Comparison of ENCODE assay signal across 10 cellular contexts in the genomic region with DNA sequence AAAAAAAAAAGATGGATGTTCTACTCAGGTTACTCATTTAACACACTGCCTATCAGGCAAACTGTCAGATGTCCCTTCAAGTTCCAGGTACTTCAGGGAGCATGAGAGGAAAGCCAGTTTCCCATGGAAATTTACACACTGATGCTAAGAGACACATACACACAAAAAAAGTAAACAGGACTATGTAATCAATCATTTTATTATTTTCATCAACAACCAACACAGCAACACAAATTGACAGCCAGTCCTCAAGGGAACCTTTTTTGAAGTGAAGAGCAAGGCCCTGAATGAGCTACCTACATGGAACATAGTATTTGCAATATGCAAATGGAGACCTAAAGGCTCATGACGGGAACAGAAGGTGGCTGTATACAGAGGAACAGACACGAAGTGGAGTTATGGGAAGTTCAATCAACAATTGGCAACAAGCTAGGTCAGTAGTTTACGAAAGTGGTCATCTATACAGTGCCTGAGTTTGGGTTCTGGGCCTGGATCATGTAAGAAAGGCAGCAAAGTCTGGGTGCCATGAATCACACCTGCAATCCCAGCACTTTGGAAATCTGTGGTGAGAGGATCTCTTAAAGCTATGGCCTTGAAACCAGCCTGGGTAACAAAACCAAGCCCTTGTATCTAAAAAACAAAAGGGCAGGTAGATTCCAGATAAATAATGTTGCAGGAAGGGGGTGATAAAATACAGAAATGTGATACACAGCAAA. TPM values are rescaled to one million over a fixed set of nuclear protein-coding genes. Genes with fewer than 3 reads are reported as not detected.
DNase-seq lines count a peak whose midpoint lies in the region; ATAC-seq and TF ChIP-seq lines count a peak whose summit lies in the region.
"Had no signal": no experiment of that assay in that cellular context is flagged by ENCODE, and none has a peak within 500 bp of the region (broad histone marks: within the 10 kb centered on the region; RNA-seq: fewer than 3 reads in every experiment).

No MANE protein-coding gene starts in this region.

- H3K4me3 ChIP-seq in HL-60 (replicated peaks; ENCODE audit: insufficient read depth, low read length) = no peak overlapping the region
- H3K4me3 ChIP-seq: right atrium auricular region had no signal

- H3K27me3 Mint-ChIP-seq in T-helper 2 cell treated with Interferon-gamma antibody and Interleukin-4, amounts not matched to agents 5 μg/mL and 100 μg/mL, for 36 hours (ENCODE audit: low read depth) = no peaks in the 10 kb centered on the region
- no peaks in the 10 kb centered on the region for H3K27me3 Mint-ChIP-seq in activated CD8-positive, alpha-beta T cell treated with anti-CD3 and anti-CD28 coated beads for 36 hours
- H3K27me3 Mint-ChIP-seq in natural killer cell treated with Interleukin-12 subunit alpha and Interleukin-12 subunit beta and Interleukin-15 and Interleukin-18, amount 100 ng/mL, for 72 hours = no peaks in the 10 kb centered on the region
- H3K27me3 Mint-ChIP-seq in endothelial cell (ENCODE audit: unreplicated experiment) = peaks cover 17% of the 10 kb centered on the region

- no peaks in the 10 kb centered on the region for H3K27me3 ChIP-seq in HL-60 (ENCODE audit: insufficient read depth, poor library complexity, severe bottlenecking)
- H3K27me3 ChIP-seq: right atrium auricular region had no signal

- POLR2A ChIA-PET in activated CD8-positive, alpha-beta T cell treated with anti-CD3 and anti-CD28 coated beads for 36 hours (lab: Charles Lee) = interaction anchor here (0.6 to 13.1 kb wide), 15 partner anchors 12 to 261 kb away, joined by 3 to 997 read pairs (median 5); a partner anchor contains a TSS

- peaks cover 35% of the 10 kb centered on the region for H3K4me1 Mint-ChIP-seq in T-helper 2 cell treated with Interferon-gamma antibody and Interleukin-4, amounts not matched to agents 5 μg/mL and 100 μg/mL, for 36 hours (ENCODE audit: low read depth)
- peaks cover 38% of the 10 kb centered on the region for H3K4me1 Mint-ChIP-seq in activated CD8-positive, alpha-beta T cell treated with anti-CD3 and anti-CD28 coated beads for 36 hours (ENCODE audit: low read depth)
- peaks cover 43 to 45% of the 10 kb centered on the region in 2 donors for H3K4me1 Mint-ChIP-seq in natural killer cell treated with Interleukin-12 subunit alpha and Interleukin-12 subunit beta and Interleukin-15 and Interleukin-18, amount 100 ng/mL, for 72 hours (ENCODE audit: low read depth in 2 of 2)
- peaks cover 28% of the 10 kb centered on the region for H3K4me1 Mint-ChIP-seq in endothelial cell (ENCODE audit: unreplicated experiment)

- peak overlapping the region; percentile 21; the same call in 1 of the 2 replicates for H3K27ac ChIP-seq in HL-60 (replicated peaks)
- H3K27ac ChIP-seq: right atrium auricular region had no signal

- peaks cover 53% of the 10 kb centered on the region for H3K36me3 Mint-ChIP-seq in T-helper 2 cell treated with Interferon-gamma antibody and Interleukin-4, amounts not matched to agents 5 μg/mL and 100 μg/mL, for 36 hours (ENCODE audit: low read depth)
- H3K36me3 Mint-ChIP-seq in activated CD8-positive, alpha-beta T cell treated with anti-CD3 and anti-CD28 coated beads for 36 hours (ENCODE audit: low read depth) = peaks cover 53% of the 10 kb centered on the region
- peaks cover 41% of the 10 kb centered on the region for H3K36me3 Mint-ChIP-seq in natural killer cell treated with Interleukin-12 subunit alpha and Interleukin-12 subunit beta and Interleukin-15 and Interleukin-18, amount 100 ng/mL, for 72 hours
- H3K36me3 Mint-ChIP-seq in endothelial cell (ENCODE audit: low read depth, unreplicated experiment) = peaks cover 35% of the 10 kb centered on the region

- peak overlapping the region; percentile 33 for H3K4me3 Mint-ChIP-seq in T-helper 2 cell treated with Interferon-gamma antibody and Interleukin-4, amounts not matched to agents 5 μg/mL and 100 μg/mL, for 36 hours
- peak overlapping the region; percentile 95 for H3K4me3 Mint-ChIP-seq in activated CD8-positive, alpha-beta T cell treated with anti-CD3 and anti-CD28 coated beads for 36 hours
- H3K4me3 Mint-ChIP-seq in natural killer cell treated with Interleukin-12 subunit alpha and Interleukin-12 subunit beta and Interleukin-15 and Interleukin-18, amount 100 ng/mL, for 72 hours = peak overlapping the region; percentile 95
- no peak overlapping the region for H3K4me3 Mint-ChIP-seq in endothelial cell (ENCODE audit: unreplicated experiment)

- ATAC-seq in activated CD8-positive, alpha-beta T cell treated with anti-CD3 and anti-CD28 coated beads for 36 hours = no peak
- no peak for ATAC-seq in natural killer cell treated with Interleukin-12 subunit alpha and Interleukin-12 subunit beta and Interleukin-15 and Interleukin-18, amount 100 ng/mL, for 72 hours
- no peak for ATAC-seq in HG03139 (IDR thresholded peaks at IDR 0.05; ENCODE audit: unreplicated experiment)

- H3K9me3 Mint-ChIP-seq in T-helper 2 cell treated with Interferon-gamma antibody and Interleukin-4, amounts not matched to agents 5 μg/mL and 100 μg/mL, for 36 hours = no peaks in the 10 kb centered on the region
- H3K9me3 Mint-ChIP-seq in activated CD8-positive, alpha-beta T cell treated with anti-CD3 and anti-CD28 coated beads for 36 hours = no peaks in the 10 kb centered on the region
- H3K9me3 Mint-ChIP-seq in natural killer cell treated with Interleukin-12 subunit alpha and Interleukin-12 subunit beta and Interleukin-15 and Interleukin-18, amount 100 ng/mL, for 72 hours = no peaks in the 10 kb centered on the region
- no peaks in the 10 kb centered on the region for H3K9me3 Mint-ChIP-seq in endothelial cell (ENCODE audit: unreplicated experiment)

- H3K27ac Mint-ChIP-seq in T-helper 2 cell treated with Interferon-gamma antibody and Interleukin-4, amounts not matched to agents 5 μg/mL and 100 μg/mL, for 36 hours = peak overlapping the region; percentile 22
- peak overlapping the region; percentile 95 for H3K27ac Mint-ChIP-seq in activated CD8-positive, alpha-beta T cell treated with anti-CD3 and anti-CD28 coated beads for 36 hours
- peak overlapping the region; percentile 23 to 93 for H3K27ac Mint-ChIP-seq in natural killer cell treated with Interleukin-12 subunit alpha and Interleukin-12 subunit beta and Interleukin-15 and Interleukin-18, amount 100 ng/mL, for 72 hours
- no peak overlapping the region for H3K27ac Mint-ChIP-seq in endothelial cell (ENCODE audit: unreplicated experiment)

- CTCF ChIA-PET in activated CD8-positive, alpha-beta T cell treated with anti-CD3 and anti-CD28 coated beads for 36 hours (lab: Charles Lee) = interaction anchor here (1.1 to 2.9 kb wide), 2 partner anchors 12 to 65 kb away, joined by 3 to 12 read pairs; a partner anchor contains a TSS

- no peak for DNase-seq in T-helper 2 cell treated with Interferon-gamma antibody and Interleukin-4, amounts not matched to agents 5 μg/mL and 100 μg/mL, for 36 hours (ENCODE audit: low spot score)
- DNase-seq in T-helper 2 cell = no peak
- DNase-seq in HL-60 (ENCODE audit: low read depth in 1 of 2, low spot score in 1 of 2) = peak in 1 of 2 experiments; percentile 70
- no peak for DNase-seq in activated CD8-positive, alpha-beta T cell treated with anti-CD3 and anti-CD28 coated beads for 36 hours
- no peak for DNase-seq in natural killer cell treated with Interleukin-12 subunit alpha and Interleukin-12 subunit beta and Interleukin-15 and Interleukin-18, amount 100 ng/mL, for 72 hours (ENCODE audit: low spot score)
- no peak for DNase-seq in SIG-M5 treated with dmso at 0.1 percent for 504 hours (lab: John Stamatoyannopoulos, UW; ENCODE audit: unreplicated experiment)
- no peak for DNase-seq in endothelial cell (ENCODE audit: low spot score)
- DNase-seq: KG1 had no signal

- TF ChIP-seq CTCF in HL-60 (IDR thresholded peaks at IDR 0.05; ENCODE audit: insufficient read depth, low read length) (no peak), endothelial cell (IDR thresholded peaks at IDR 0.05; ENCODE audit: unreplicated experiment) (no peak)
- no peak for TF ChIP-seq CTCF in activated CD8-positive, alpha-beta T cell treated with anti-CD3 and anti-CD28 coated beads for 36 hours (IDR thresholded peaks at IDR 0.05)

- intact Hi-C loops in activated CD8-positive, alpha-beta T cell treated with anti-CD3 and anti-CD28 coated beads for 36 hours (cut with micrococcal nuclease) = no loop called here

RNA-seq across cellular contexts. Expression of a gene that starts 12.6 kb away (rescaled TPM):
- 10 to 100 TPM; 96.5 to 99.3 TPM for total RNA-seq in activated CD8-positive, alpha-beta T cell treated with anti-CD3 and anti-CD28 coated beads for 36 hours
- 100 to 1,000 TPM in 1 of 2 donors, 10 to 100 TPM in 1; 90.4 to 136 TPM for total RNA-seq in natural killer cell treated with Interleukin-12 subunit alpha and Interleukin-12 subunit beta and Interleukin-15 and Interleukin-18, amount 100 ng/mL, for 72 hours
- 42.2 TPM for total RNA-seq in endothelial cell (ENCODE audit: unreplicated experiment)

RNA-seq across cellular contexts. Expression of a gene that starts 19.3 kb away (rescaled TPM):
- total RNA-seq in activated CD8-positive, alpha-beta T cell treated with anti-CD3 and anti-CD28 coated beads for 36 hours = not detected
- 1 to 10 TPM in 1 of 2 donors, not detected in 1; 1.0 TPM for total RNA-seq in natural killer cell treated with Interleukin-12 subunit alpha and Interleukin-12 subunit beta and Interleukin-15 and Interleukin-18, amount 100 ng/mL, for 72 hours
- not detected for total RNA-seq in endothelial cell (ENCODE audit: unreplicated experiment)
- total RNA-seq: right atrium auricular region had no signal

RNA-seq across cellular contexts. Expression of a gene that starts 20.1 kb away (rescaled TPM):
- total RNA-seq in activated CD8-positive, alpha-beta T cell treated with anti-CD3 and anti-CD28 coated beads for 36 hours = 10 to 100 TPM; 22.0 to 22.8 TPM
- 10 to 100 TPM; 32.0 to 53.4 TPM for total RNA-seq in natural killer cell treated with Interleukin-12 subunit alpha and Interleukin-12 subunit beta and Interleukin-15 and Interleukin-18, amount 100 ng/mL, for 72 hours
- 37.9 TPM for total RNA-seq in endothelial cell (ENCODE audit: unreplicated experiment)

RNA-seq across cellular contexts. Expression of a gene that starts 28.7 kb away (rescaled TPM):
- 100 to 1,000 TPM; 299 to 315 TPM for total RNA-seq in activated CD8-positive, alpha-beta T cell treated with anti-CD3 and anti-CD28 coated beads for 36 hours
- 100 to 1,000 TPM; 234 to 307 TPM for total RNA-seq in natural killer cell treated with Interleukin-12 subunit alpha and Interleukin-12 subunit beta and Interleukin-15 and Interleukin-18, amount 100 ng/mL, for 72 hours
- 147 TPM for total RNA-seq in endothelial cell (ENCODE audit: unreplicated experiment)

RNA-seq across cellular contexts. Expression of a gene that starts 46.7 kb away (rescaled TPM):
- total RNA-seq in activated CD8-positive, alpha-beta T cell treated with anti-CD3 and anti-CD28 coated beads for 36 hours = 10 to 100 TPM; 80.9 to 90.0 TPM
- 100 to 1,000 TPM; 108 to 145 TPM for total RNA-seq in natural killer cell treated with Interleukin-12 subunit alpha and Interleukin-12 subunit beta and Interleukin-15 and Interleukin-18, amount 100 ng/mL, for 72 hours
- 50.8 TPM for total RNA-seq in endothelial cell (ENCODE audit: unreplicated experiment)
